Comparison of ENCODE assay signal across 8 cellular contexts in genomic region chr18:63963610-63964256, GRCh38. TPM values are rescaled to one million over a fixed set of nuclear protein-coding genes. Genes with fewer than 3 reads are reported as not detected.
DNase-seq lines count a peak whose midpoint lies in the region; ATAC-seq and TF ChIP-seq lines count a peak whose summit lies in the region.

No MANE protein-coding gene starts in this region.

- no peaks in the 10 kb centered on the region for H3K79me2 ChIP-seq in mesendoderm (ENCODE audit: control insufficient read depth, insufficient read depth, low read length)

- TF ChIP-seq CTCF in cardiac muscle cell (IDR thresholded peaks at IDR 0.05; ENCODE audit: low read depth, low read length) (peak; percentile 98), HFF-Myc (IDR thresholded peaks at IDR 0.05; ENCODE audit: low read depth, low read length, missing control alignments) (peak; percentile 88), uterus (IDR thresholded peaks at IDR 0.05) (peak; percentile 50 to 56 (median 54))

- no peak overlapping the region for H2BK15ac ChIP-seq in mesendoderm (replicated peaks; ENCODE audit: low read depth)

- H3K36me3 Mint-ChIP-seq in T-helper 17 cell (ENCODE audit: low read depth), result peaks cover 4% of the 10 kb centered on the region

- H4K5ac ChIP-seq in mesendoderm (ENCODE audit: low read length), result no peak overlapping the region

- no peak overlapping the region for H3K27ac Mint-ChIP-seq in T-helper 17 cell

- no CpG with 5 or more reads among the region's 1 CpG for WGBS in mesendoderm (ENCODE audit: extremely low coverage, insufficient coverage, low lambda C conversion rate)

- peak; percentile 70 to 79 for DNase-seq in cardiac muscle cell (ENCODE audit: low read depth in 1 of 2, low spot score in 1 of 2)
- no peak for DNase-seq in cardiac septum (ENCODE audit: low spot score)
- peak; percentile 20 for DNase-seq in HFF-Myc (ENCODE audit: extremely low read depth, low read depth)
- peak; percentile 76 for DNase-seq in NAMALWA (ENCODE audit: low spot score)
- peak in 2 of 3 donors; percentile 16 to 24 for DNase-seq in T-helper 17 cell
- peak; percentile 76 for DNase-seq in dermis blood vessel endothelial cell
- DNase-seq in mesendoderm, result peak; percentile 76
- peak in 1 of 2 donors; percentile 28 for DNase-seq in uterus

- H3K4me3 ChIP-seq in cardiac muscle cell (no peak overlapping the region), HFF-Myc (replicated peaks; ENCODE audit: low read depth, low read length) (no peak overlapping the region), mesendoderm (ENCODE audit: low read length) (no peak overlapping the region), uterus (no peak overlapping the region)

- no peak overlapping the region for H3K23ac ChIP-seq in mesendoderm (ENCODE audit: low read length)

- no peak overlapping the region for H3K18ac ChIP-seq in mesendoderm (ENCODE audit: low read length)

- intact Hi-C loops in cardiac septum (cut with DNase I), result no loop called here
- intact Hi-C loops in uterus (cut with DNase I; ENCODE audit: low total_unique reads), result no loop called here

- no peaks in the 10 kb centered on the region for H3K9me3 ChIP-seq in cardiac muscle cell (ENCODE audit: low read depth)
- H3K9me3 ChIP-seq in T-helper 17 cell (ENCODE audit: control insufficient read depth, low read length, poor library complexity, severe bottlenecking), result no peaks in the 10 kb centered on the region
- no peaks in the 10 kb centered on the region for H3K9me3 ChIP-seq in uterus

- peaks cover 3% of the 10 kb centered on the region for H3K4me1 Mint-ChIP-seq in T-helper 17 cell

- H2AK5ac ChIP-seq in mesendoderm (ENCODE audit: low read length), result no peak overlapping the region

- H3K79me1 ChIP-seq in mesendoderm (ENCODE audit: low read length), result no peaks in the 10 kb centered on the region

- H3K4me3 Mint-ChIP-seq in T-helper 17 cell, result no peak overlapping the region

- no peak overlapping the region for H3K4me2 ChIP-seq in mesendoderm (ENCODE audit: low read length)

- H3K27ac ChIP-seq in cardiac muscle cell (no peak overlapping the region), mesendoderm (ENCODE audit: low read depth, low read length) (no peak overlapping the region), uterus (no peak overlapping the region)

- no peaks in the 10 kb centered on the region for H3K4me1 ChIP-seq in cardiac muscle cell (ENCODE audit: low read depth)
- no peaks in the 10 kb centered on the region for H3K4me1 ChIP-seq in mesendoderm (ENCODE audit: control insufficient read depth, low read depth, low read length)
- H3K4me1 ChIP-seq in uterus, result no peaks in the 10 kb centered on the region

- no peak overlapping the region for H2BK5ac ChIP-seq in mesendoderm (ENCODE audit: low read length)

- no peak for TF ChIP-seq POLR2A in uterus (IDR thresholded peaks at IDR 0.05)

- peak; percentile 73 for ATAC-seq in T-helper 17 cell

- H3K27me3 ChIP-seq in cardiac muscle cell (peaks cover 44% of the 10 kb centered on the region), mesendoderm (ENCODE audit: insufficient read depth, low read length, poor library complexity) (no peaks in the 10 kb centered on the region), uterus (no peaks in the 10 kb centered on the region)

- no peak overlapping the region for H2BK120ac ChIP-seq in mesendoderm (ENCODE audit: low read depth, low read length)

- no peak overlapping the region for H3K56ac ChIP-seq in mesendoderm (ENCODE audit: low read length)

- no peaks in the 10 kb centered on the region for H3K36me3 ChIP-seq in cardiac muscle cell
- no peaks in the 10 kb centered on the region for H3K36me3 ChIP-seq in mesendoderm (ENCODE audit: control insufficient read depth, insufficient read depth, low read length)
- no peaks in the 10 kb centered on the region for H3K36me3 ChIP-seq in uterus

- H4K8ac ChIP-seq in mesendoderm (ENCODE audit: low read depth, low read length), result no peak overlapping the region

- H3K4ac ChIP-seq in mesendoderm (ENCODE audit: low read depth, low read length), result no peak overlapping the region

- H3K27me3 Mint-ChIP-seq in T-helper 17 cell, result peaks cover 37% of the 10 kb centered on the region

- no peak overlapping the region for H3K9ac ChIP-seq in mesendoderm (ENCODE audit: low read length)

RNA-seq across cellular contexts. Expression of gene SERPINB8, which starts 6.1 kb away (rescaled TPM):
- total RNA-seq in cardiac muscle cell (0.56 and 0.60 TPM in 2 replicates), cardiac septum (4.5 TPM), T-helper 17 cell (10 to 100 TPM in 1 of 2 donors, 1 to 10 TPM in 1; 6.7 to 15.3 TPM), dermis blood vessel endothelial cell (7.1 and 11.7 TPM in 2 replicates), uterus (10 to 100 TPM in 2 of 4 donors, 1 to 10 TPM in 2; 2.3 to 15.0 (median 7.0) TPM)
- 0.90 and 4.0 TPM in 2 replicates for polyA plus RNA-seq in cardiac muscle cell
- polyA plus RNA-seq in mesendoderm (2013, experiment 1 of 2), result 2.4 TPM
- 2.3 TPM for polyA plus RNA-seq in mesendoderm (2013, experiment 2 of 2)

RNA-seq across cellular contexts. Expression of gene HMSD, which starts 14.6 kb away (rescaled TPM):
- 0.14 TPM in 1 of 2 replicates, not detected in the other for total RNA-seq in cardiac muscle cell
- polyA plus RNA-seq in cardiac muscle cell, result 3.7 TPM in 1 of 2 replicates, not detected in the other
- total RNA-seq in cardiac septum, result 1.1 TPM
- not detected for total RNA-seq in T-helper 17 cell
- total RNA-seq in dermis blood vessel endothelial cell, result not detected in 2 replicates
- 0.80 TPM for polyA plus RNA-seq in mesendoderm (2013, experiment 1 of 2)
- 0.84 TPM for polyA plus RNA-seq in mesendoderm (2013, experiment 2 of 2)
- under 1 TPM in 1 of 4 donors, not detected in 3; 0.28 TPM for total RNA-seq in uterus

RNA-seq across cellular contexts. Expression of gene SERPINB10, which starts 56.0 kb away (rescaled TPM):
- total RNA-seq in cardiac muscle cell, result not detected in 2 replicates
- polyA plus RNA-seq in cardiac muscle cell, result not detected in 2 replicates
- total RNA-seq in cardiac septum, result not detected
- total RNA-seq in T-helper 17 cell, result not detected
- total RNA-seq in dermis blood vessel endothelial cell, result not detected in 2 replicates
- polyA plus RNA-seq in mesendoderm (2013, experiment 1 of 2), result not detected
- polyA plus RNA-seq in mesendoderm (2013, experiment 2 of 2), result not detected
- not detected for total RNA-seq in uterus
